9 cellular contexts compared by ENCODE assay signal in genomic region chr1:181151378-181152326, GRCh38.
DNase-seq lines count a peak whose midpoint lies in the region; ATAC-seq and TF ChIP-seq lines count a peak whose summit lies in the region.
"Had no signal": no experiment of that assay in that cellular context is flagged by ENCODE, and none has a peak within 500 bp of the region (broad histone marks: within the 10 kb centered on the region; RNA-seq: fewer than 3 reads in every experiment).

No MANE protein-coding gene starts in this region.

- H3K79me2 ChIP-seq in KMS-11 (ENCODE audit: insufficient read depth, low read depth): no peaks in the 10 kb centered on the region

- peak overlapping the region; percentile 77; the same call in 1 of the 2 replicates for H3K4me2 ChIP-seq in KMS-11

- WGBS in aorta, 2 donors: 77 to 80% methylated on average over 11 of the region's 11 CpGs

- H3K27me3 ChIP-seq in KMS-11 (ENCODE audit: insufficient read depth, low read depth): peaks cover 38% of the 10 kb centered on the region
- H3K27me3 ChIP-seq in thoracic aorta (replicated peaks; ENCODE audit: insufficient read depth): no peaks in the 10 kb centered on the region
- H3K27me3 ChIP-seq in aorta (ENCODE audit: control insufficient read depth in 1 of 2, insufficient read depth in 2 of 2, low read length in 1 of 2): no peaks in the 10 kb centered on the region

- intact Hi-C loops in aorta (cut with DNase I): loop anchor here (10.0 kb wide), 2 partner anchors 617 to 627 kb away; no protein-coding TSS in a partner anchor

- H3K27ac ChIP-seq in KMS-11 (no peak overlapping the region), thoracic aorta (peak overlapping the region; percentile 81 to 90), aorta (ENCODE audit: low read depth in 1 of 2, low read length in 2 of 2) (no peak overlapping the region)

- TF ChIP-seq CTCF in KMS-11 (conservative IDR thresholded peaks at IDR 0.05; ENCODE audit: low read depth, low read length): no peak
- TF ChIP-seq CTCF in fibroblast of mammary gland (conservative IDR thresholded peaks at IDR 0.05; ENCODE audit: control insufficient read depth, insufficient read depth, low read depth, low read length): no peak
- TF ChIP-seq CTCF in thoracic aorta (IDR thresholded peaks at IDR 0.05): no peak

- H3K9ac ChIP-seq in KMS-11: no peak overlapping the region

- ATAC-seq in thoracic aorta (ENCODE audit: insufficient number of reproducible peaks, low FRiP score, low read depth) (no peak), aorta (ENCODE audit: low FRiP score) (no peak)

- no peak overlapping the region for H2AFZ ChIP-seq in KMS-11 (ENCODE audit: low read depth)

- DNase-seq in SIG-M5 treated with dmso at 0.1 percent for 504 hours (lab: John Stamatoyannopoulos, UW; ENCODE audit: unreplicated experiment): peak; percentile 47
- DNase-seq in SIG-M5 (lab: John Stamatoyannopoulos, UW): no peak
- DNase-seq in fibroblast of mammary gland (ENCODE audit: low read depth): peak; percentile 60
- no peak for DNase-seq in thoracic aorta (ENCODE audit: low spot score)
- DNase-seq in activated gamma-delta T cell (lab: John Stamatoyannopoulos, UW): no peak
- no peak for DNase-seq in aorta
- DNase-seq in stimulated activated CD4-positive, alpha-beta T cell treated with anti-CD3 and anti-CD28 coated beads, Interleukin-4, amount 100 ng/mL, for 24 hours: no peak
- DNase-seq: ACHN had no signal

- H4K20me1 ChIP-seq in KMS-11 (ENCODE audit: insufficient read depth): no peaks in the 10 kb centered on the region

- H3K36me3 ChIP-seq in KMS-11 (ENCODE audit: insufficient read depth) (no peaks in the 10 kb centered on the region), thoracic aorta (no peaks in the 10 kb centered on the region), aorta (ENCODE audit: control insufficient read depth in 1 of 2, insufficient read depth in 2 of 2, low read length in 1 of 2) (no peaks in the 10 kb centered on the region)

- no peak overlapping the region for H3K4me3 ChIP-seq in KMS-11 (IDR thresholded peaks at IDR 0.05; ENCODE audit: insufficient read depth, low read depth, low read length)
- no peak overlapping the region for H3K4me3 ChIP-seq in fibroblast of mammary gland (ENCODE audit: control insufficient read depth, low read depth, low read length)
- H3K4me3 ChIP-seq in thoracic aorta: no peak overlapping the region
- no peak overlapping the region for H3K4me3 ChIP-seq in aorta (ENCODE audit: low read length in 2 of 2)

- peaks cover 63% of the 10 kb centered on the region for H3K4me1 ChIP-seq in KMS-11 (ENCODE audit: low read depth, poor library complexity, severe bottlenecking)
- peaks cover 21 to 29% of the 10 kb centered on the region in 2 donors for H3K4me1 ChIP-seq in thoracic aorta (ENCODE audit: control insufficient read depth in 1 of 2, low read depth in 2 of 2)
- H3K4me1 ChIP-seq in aorta (ENCODE audit: control insufficient read depth in 1 of 2, insufficient read depth in 2 of 2, low read length in 2 of 2): peaks cover 0 to 6% of the 10 kb centered on the region in 2 donors

- H3K9me3 ChIP-seq in thoracic aorta: no peaks in the 10 kb centered on the region
- no peaks in the 10 kb centered on the region for H3K9me3 ChIP-seq in aorta (ENCODE audit: control insufficient read depth, low read length)

Comparison
In these comparisons a context has a peak if more than half of its experiments do, and no peak if none do; other contexts are left out.
1. DNase-seq: peak in SIG-M5 treated with dmso at 0.1 percent for 504 hours (single experiment) and fibroblast of mammary gland (single experiment); none in SIG-M5 (single experiment), thoracic aorta (single experiment), activated gamma-delta T cell (single experiment), aorta (0 of 2) and stimulated activated CD4-positive, alpha-beta T cell treated with anti-CD3 and anti-CD28 coated beads, Interleukin-4, amount 100 ng/mL, for 24 hours (single experiment).
2. H3K27ac ChIP-seq: peak in thoracic aorta (2 of 2); none in KMS-11 (single experiment) and aorta (0 of 2).